Comparison of ENCODE assay signal across 9 cellular contexts in genomic region chr4:3257691-3258482, GRCh38. TPM values are rescaled to one million over a fixed set of nuclear protein-coding genes. Genes with fewer than 3 reads are reported as not detected.
DNase-seq lines count a peak whose midpoint lies in the region; ATAC-seq and TF ChIP-seq lines count a peak whose summit lies in the region.
"Had no signal": no experiment of that assay in that cellular context is flagged by ENCODE, and none has a peak within 500 bp of the region (broad histone marks: within the 10 kb centered on the region; RNA-seq: fewer than 3 reads in every experiment).

No MANE protein-coding gene starts in this region.

- TF ChIP-seq CTCF in epithelial cell of esophagus (IDR thresholded peaks at IDR 0.05; ENCODE audit: insufficient read depth, low read depth, low read length, missing control alignments), result no peak
- TF ChIP-seq CTCF in type B pancreatic cell (conservative IDR thresholded peaks at IDR 0.05), result no peak

- H3K9me3 Mint-ChIP-seq in type B pancreatic cell, result no peaks in the 10 kb centered on the region

- H3K4me3 ChIP-seq in epithelial cell of esophagus (ENCODE audit: low read length), result no peak overlapping the region
- H3K4me3 ChIP-seq: tibial nerve had no signal

- H3K36me3 Mint-ChIP-seq in type B pancreatic cell, result no peaks in the 10 kb centered on the region

- H3K27me3 Mint-ChIP-seq in type B pancreatic cell, result no peaks in the 10 kb centered on the region

- ATAC-seq in left ventricle myocardium superior, result no peak
- no peak for ATAC-seq in HG03342 (IDR thresholded peaks at IDR 0.05; ENCODE audit: unreplicated experiment)

- H3K27ac Mint-ChIP-seq in type B pancreatic cell, result no peak overlapping the region

- DNase-seq in cardiac septum (ENCODE audit: low spot score) (peak; percentile 72), left ventricle myocardium superior (no peak), NCI-H2029 (lab: John Stamatoyannopoulos, UW) (peak; percentile 25), epithelial cell of esophagus (ENCODE audit: low read depth) (peak; percentile 87), type B pancreatic cell (ENCODE audit: extremely low spot score, unreplicated experiment) (peak; percentile 62), midbrain (lab: John Stamatoyannopoulos, UW) (no peak), NCI-H345 (lab: John Stamatoyannopoulos, UW) (no peak)

- intact Hi-C loops in cardiac septum (cut with DNase I), result no loop called here
- intact Hi-C loops in left ventricle myocardium superior (cut with micrococcal nuclease), result no loop called here

- H3K4me3 Mint-ChIP-seq in type B pancreatic cell, result no peak overlapping the region

- H3K4me1 Mint-ChIP-seq in type B pancreatic cell (ENCODE audit: unreplicated experiment), result no peaks in the 10 kb centered on the region

RNA-seq across cellular contexts. Expression of gene MSANTD1, which starts 8.9 kb away (rescaled TPM):
- total RNA-seq in cardiac septum (1.1 TPM), left ventricle myocardium superior (0.45 TPM), type B pancreatic cell (ENCODE audit: low replicate concordance) (1.4 TPM in 2 replicates)

RNA-seq across cellular contexts. Expression of gene RGS12, which starts 34.9 kb away (rescaled TPM):
- 19.1 TPM for total RNA-seq in cardiac septum
- 14.6 TPM for total RNA-seq in left ventricle myocardium superior
- 35.7 and 67.5 TPM in 2 replicates for total RNA-seq in type B pancreatic cell (ENCODE audit: low replicate concordance)

Comparison
In these comparisons a context has a peak if more than half of its experiments do, and no peak if none do; other contexts are left out.
1. DNase-seq: peak in cardiac septum (single experiment), NCI-H2029 (single experiment), epithelial cell of esophagus (single experiment) and type B pancreatic cell (single experiment); none in left ventricle myocardium superior (single experiment), midbrain (single experiment) and NCI-H345 (single experiment).